In genomic region chr1:154863702-154864174, GRCh38 we compare ENCODE assay signal across 8 cellular contexts. TPM values are rescaled to one million over a fixed set of nuclear protein-coding genes. Genes with fewer than 3 reads are reported as not detected.
A peak's percentile ranks its signal among the peaks of the same experiment; 100 is the strongest.
DNase-seq lines count a peak whose midpoint lies in the region; ATAC-seq lines count a peak whose summit lies in the region.

No MANE protein-coding gene starts in this region.

- H3K27ac ChIP-seq in SJCRH30 = no peak overlapping the region

- H3K9me3 ChIP-seq in SJCRH30 (replicated peaks) = no peaks in the 10 kb centered on the region

- peaks cover 3% of the 10 kb centered on the region; the same call in 1 of the 2 replicates for H3K36me3 ChIP-seq in SJCRH30

- DNase-seq in ELF-1 (ENCODE audit: low read depth, low spot score) (peak; percentile 60), NCI-H69 (lab: John Stamatoyannopoulos, UW) (peak; percentile 70), left kidney (ENCODE audit: low read depth, low spot score) (peak; percentile 80), T1000 (lab: John Stamatoyannopoulos, UW) (no peak), SJCRH30 (no peak), NCI-H2029 treated with DMSO at 0.1 percent for 48 hours (lab: John Stamatoyannopoulos, UW) (no peak)
- DNase-seq in activated naive CD4-positive, alpha-beta T cell treated with anti-CD3 and anti-CD28 coated beads, Interleukin-2, amount 50 U/mL, for 16 hours = peak; percentile 26

- H3K27me3 ChIP-seq in SJCRH30 = no peaks in the 10 kb centered on the region

- ATAC-seq in GM21737 (IDR thresholded peaks at IDR 0.05; ENCODE audit: unreplicated experiment) = peak; percentile 18

- H3K4me3 ChIP-seq in SJCRH30 = no peak overlapping the region

- H3K4me1 ChIP-seq in SJCRH30 = peaks cover 69% of the 10 kb centered on the region

RNA-seq across cellular contexts. Expression of gene KCNN3, which starts 6.3 kb away (rescaled TPM):
- total RNA-seq in SJCRH30 (2014; rRNA removed; shearing (Covaris generic)) = 27.7 and 29.3 TPM in 2 replicates

Comparison
In these comparisons a context has a peak if more than half of its experiments do, and no peak if none do; other contexts are left out.
1. DNase-seq: peak in ELF-1 (single experiment), NCI-H69 (single experiment), activated naive CD4-positive, alpha-beta T cell treated with anti-CD3 and anti-CD28 coated beads, Interleukin-2, amount 50 U/mL, for 16 hours (single experiment) and left kidney (single experiment); none in T1000 (single experiment), SJCRH30 (0 of 2) and NCI-H2029 treated with DMSO at 0.1 percent for 48 hours (single experiment).